ENCODE assay signal across 36 cellular contexts in the genomic region with DNA sequence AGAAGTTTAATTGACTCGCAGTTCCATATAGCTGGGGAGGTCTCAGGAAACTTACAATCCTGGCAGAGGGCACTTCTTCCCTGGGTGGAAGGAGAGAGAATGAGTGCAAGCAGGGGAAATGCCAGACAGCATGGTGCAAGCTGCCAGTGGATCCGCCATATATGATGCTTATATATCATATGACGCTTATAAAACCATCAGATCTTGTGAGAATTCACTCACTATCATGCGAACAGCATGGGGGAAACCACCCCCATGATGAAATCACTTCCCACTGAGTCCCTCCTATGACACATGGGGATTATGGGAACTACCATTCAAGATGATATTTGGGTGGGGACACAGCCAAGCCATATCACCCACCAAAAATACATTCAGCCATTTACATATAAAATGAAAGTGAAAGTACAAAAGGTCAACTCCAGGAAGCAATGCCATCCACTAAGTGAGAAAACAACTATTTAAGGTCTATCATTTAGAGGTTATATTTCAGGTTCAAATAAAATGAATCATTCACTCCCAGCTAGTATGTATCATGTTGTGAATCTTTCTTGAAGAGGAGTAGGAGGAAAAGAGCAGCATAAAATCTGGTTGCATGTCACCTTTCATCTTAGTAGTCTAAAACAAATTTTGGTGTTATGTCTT. TPM values are rescaled to one million over a fixed set of nuclear protein-coding genes. Genes with fewer than 3 reads are reported as not detected.
DNase-seq lines count a peak whose midpoint lies in the region; ATAC-seq and TF ChIP-seq lines count a peak whose summit lies in the region.
"Had no signal": no experiment of that assay in that cellular context is flagged by ENCODE, and none has a peak within 500 bp of the region (broad histone marks: within the 10 kb centered on the region; RNA-seq: fewer than 3 reads in every experiment).

No MANE protein-coding gene starts in this region.

- peaks cover 6% of the 10 kb centered on the region for H3K27me3 Mint-ChIP-seq in activated naive CD8-positive, alpha-beta T cell
- peaks cover 5% of the 10 kb centered on the region for H3K27me3 Mint-ChIP-seq in activated naive CD8-positive, alpha-beta T cell treated with anti-CD3 and anti-CD28 coated beads for 36 hours
- H3K27me3 Mint-ChIP-seq in activated CD8-positive, alpha-beta T cell treated with anti-CD3 and anti-CD28 coated beads, Interleukin-2, amount 10 ng/mL, durations not matched to agents 7 days and 5 days (ENCODE audit: low read depth), result peaks cover 3% of the 10 kb centered on the region

- H3K4me3 ChIP-seq in WERI-Rb-1 (ENCODE audit: low read depth, low read length), result no peak overlapping the region
- H3K4me3 ChIP-seq: adrenal gland, body of pancreas, esophagus squamous epithelium, GM23248, left lung, ovary, PC-9, suprapubic skin, upper lobe of left lung had no signal

- peak overlapping the region; percentile 1 for H3K4me3 Mint-ChIP-seq in activated naive CD8-positive, alpha-beta T cell
- H3K4me3 Mint-ChIP-seq in activated naive CD8-positive, alpha-beta T cell treated with anti-CD3 and anti-CD28 coated beads for 36 hours, result no peak overlapping the region
- no peak overlapping the region for H3K4me3 Mint-ChIP-seq in activated CD8-positive, alpha-beta T cell treated with anti-CD3 and anti-CD28 coated beads, Interleukin-2, amount 10 ng/mL, durations not matched to agents 7 days and 5 days
- H3K4me3 Mint-ChIP-seq: activated CD4-positive, alpha-beta T cell treated with anti-CD3 and anti-CD28 coated beads, Interleukin-2, amount 10 ng/mL, durations not matched to agents 24 days and 14 days; CD14-positive monocyte; neural crest cell; stimulated activated memory B cell treated with anti-CD40 and anti-IgM and Interleukin-4, amounts not matched to agents 10 μg/mL and 1 μg/mL and 100 μg/mL, for 72 hours had no signal

- TF ChIP-seq CTCF in WERI-Rb-1 (IDR thresholded peaks at IDR 0.05; ENCODE audit: low read depth, low read length) (no peak), GM20000 (IDR thresholded peaks at IDR 0.05; ENCODE audit: extremely low read depth, missing control alignments) (no peak)

- H3K9me3 Mint-ChIP-seq in activated naive CD8-positive, alpha-beta T cell (ENCODE audit: low read depth), result no peaks in the 10 kb centered on the region
- peaks cover 8% of the 10 kb centered on the region for H3K9me3 Mint-ChIP-seq in activated naive CD8-positive, alpha-beta T cell treated with anti-CD3 and anti-CD28 coated beads for 36 hours
- H3K9me3 Mint-ChIP-seq in activated CD8-positive, alpha-beta T cell treated with anti-CD3 and anti-CD28 coated beads, Interleukin-2, amount 10 ng/mL, durations not matched to agents 7 days and 5 days (ENCODE audit: insufficient read depth), result peaks cover 5% of the 10 kb centered on the region

- no peak for ATAC-seq in activated CD8-positive, alpha-beta T cell treated with anti-CD3 and anti-CD28 coated beads, Interleukin-2, amount 10 ng/mL, durations not matched to agents 7 days and 5 days
- no peak for ATAC-seq in esophagus mucosa
- ATAC-seq: body of pancreas; foreskin keratinocyte; left lung; stimulated activated memory B cell treated with anti-CD40 and anti-IgM and Interleukin-4, amounts not matched to agents 10 μg/mL and 1 μg/mL and 100 μg/mL, for 72 hours had no signal

- POLR2A ChIA-PET in activated CD8-positive, alpha-beta T cell treated with anti-CD3 and anti-CD28 coated beads, Interleukin-2, amount 10 ng/mL, durations not matched to agents 7 days and 5 days (lab: Charles Lee), result no interaction called here

- H3K36me3 Mint-ChIP-seq in activated naive CD8-positive, alpha-beta T cell, result peaks cover 6% of the 10 kb centered on the region
- peaks cover 12% of the 10 kb centered on the region for H3K36me3 Mint-ChIP-seq in activated naive CD8-positive, alpha-beta T cell treated with anti-CD3 and anti-CD28 coated beads for 36 hours
- H3K36me3 Mint-ChIP-seq in activated CD8-positive, alpha-beta T cell treated with anti-CD3 and anti-CD28 coated beads, Interleukin-2, amount 10 ng/mL, durations not matched to agents 7 days and 5 days (ENCODE audit: low read depth), result peaks cover 14% of the 10 kb centered on the region
- H3K36me3 Mint-ChIP-seq: CD14-positive monocyte; stimulated activated memory B cell treated with anti-CD40 and anti-IgM and Interleukin-4, amounts not matched to agents 10 μg/mL and 1 μg/mL and 100 μg/mL, for 72 hours had no signal

- H3K9me3 ChIP-seq in WERI-Rb-1 (ENCODE audit: severe bottlenecking), result no peaks in the 10 kb centered on the region
- H3K9me3 ChIP-seq: adrenal gland, body of pancreas, esophagus squamous epithelium, left lung, ovary, suprapubic skin, upper lobe of left lung had no signal

- H3K27ac ChIP-seq in WERI-Rb-1, result no peak overlapping the region
- H3K27ac ChIP-seq: 22Rv1, adrenal gland, body of pancreas, esophagus squamous epithelium, foreskin keratinocyte, GM23248, left lung, ovary, PC-9, suprapubic skin, upper lobe of left lung, VCaP had no signal

- H3K4me1 Mint-ChIP-seq in activated naive CD8-positive, alpha-beta T cell (ENCODE audit: low read depth), result peaks cover 10% of the 10 kb centered on the region
- H3K4me1 Mint-ChIP-seq in activated naive CD8-positive, alpha-beta T cell treated with anti-CD3 and anti-CD28 coated beads for 36 hours, result peaks cover 2% of the 10 kb centered on the region
- H3K4me1 Mint-ChIP-seq in activated CD8-positive, alpha-beta T cell treated with anti-CD3 and anti-CD28 coated beads, Interleukin-2, amount 10 ng/mL, durations not matched to agents 7 days and 5 days (ENCODE audit: low read depth), result peaks cover 7% of the 10 kb centered on the region
- H3K4me1 Mint-ChIP-seq: CD14-positive monocyte; neural crest cell; stimulated activated memory B cell treated with anti-CD40 and anti-IgM and Interleukin-4, amounts not matched to agents 10 μg/mL and 1 μg/mL and 100 μg/mL, for 72 hours had no signal

- no peak overlapping the region for H3K27ac Mint-ChIP-seq in activated naive CD8-positive, alpha-beta T cell
- H3K27ac Mint-ChIP-seq in activated naive CD8-positive, alpha-beta T cell treated with anti-CD3 and anti-CD28 coated beads for 36 hours, result no peak overlapping the region
- peak overlapping the region; percentile 5 for H3K27ac Mint-ChIP-seq in activated CD8-positive, alpha-beta T cell treated with anti-CD3 and anti-CD28 coated beads, Interleukin-2, amount 10 ng/mL, durations not matched to agents 7 days and 5 days
- H3K27ac Mint-ChIP-seq: activated CD4-positive, alpha-beta T cell treated with anti-CD3 and anti-CD28 coated beads, Interleukin-2, amount 10 ng/mL, durations not matched to agents 24 days and 14 days; activated T-helper 2 cell treated with anti-CD3 and anti-CD28 coated beads, Interferon-gamma antibody, Interleukin-2, Interleukin-4, amounts not matched to agents 10 μg/mL and 5 μg/mL and 100 μg/mL, durations not matched to agents 14 hours and 24 hours and 36 hours; CD14-positive monocyte; stimulated activated memory B cell treated with anti-CD40 and anti-IgM and Interleukin-4, amounts not matched to agents 10 μg/mL and 1 μg/mL and 100 μg/mL, for 72 hours had no signal

- CTCF ChIA-PET in activated CD8-positive, alpha-beta T cell treated with anti-CD3 and anti-CD28 coated beads, Interleukin-2, amount 10 ng/mL, durations not matched to agents 7 days and 5 days (lab: Charles Lee), result no interaction called here

- no peaks in the 10 kb centered on the region for H3K27me3 ChIP-seq in WERI-Rb-1 (ENCODE audit: insufficient read depth, low read depth, severe bottlenecking)
- H3K27me3 ChIP-seq: body of pancreas, esophagus squamous epithelium, foreskin keratinocyte, left lung, ovary, suprapubic skin, upper lobe of left lung had no signal

- no peaks in the 10 kb centered on the region for H3K36me3 ChIP-seq in WERI-Rb-1
- H3K36me3 ChIP-seq: adrenal gland, esophagus squamous epithelium, left lung, ovary, suprapubic skin, upper lobe of left lung had no signal

- DNase-seq in DMS53 (lab: John Stamatoyannopoulos, UW), result peak; percentile 5
- DNase-seq in DMS53 treated with DMSO at 0.1 percent for 48 hours (lab: John Stamatoyannopoulos, UW; ENCODE audit: unreplicated experiment), result no peak
- DNase-seq in activated naive CD8-positive, alpha-beta T cell treated with anti-CD3 and anti-CD28 coated beads for 36 hours, result no peak
- no peak for DNase-seq in activated CD8-positive, alpha-beta T cell treated with anti-CD3 and anti-CD28 coated beads, Interleukin-2, amount 10 ng/mL, durations not matched to agents 7 days and 5 days
- DNase-seq in WERI-Rb-1, result no peak
- DNase-seq in GM20000 (ENCODE audit: low spot score), result no peak
- DNase-seq: activated CD4-positive, alpha-beta T cell treated with anti-CD3 and anti-CD28 coated beads, Interleukin-2, amount 10 ng/mL, durations not matched to agents 24 days and 14 days; adrenal gland; body of pancreas; dermis blood vessel endothelial cell; esophagus squamous epithelium; foreskin keratinocyte; GM23248; head of caudate nucleus; islet precursor cell; left lung; mesenchymal stem cell; MV-4-11; NCI-H146; NCI-H2107; NCI-H748 treated with DMSO at 0.1 percent for 48 hours; ovary; PC-9; retina; SHP77; T1000; upper lobe of left lung had no signal

RNA-seq across cellular contexts. Expression of a gene that starts 20.3 kb away (rescaled TPM):
- total RNA-seq in activated naive CD8-positive, alpha-beta T cell treated with anti-CD3 and anti-CD28 coated beads for 36 hours, result 10 to 100 TPM; 19.6 to 19.7 TPM
- 10 to 100 TPM; 15.8 to 16.1 TPM for total RNA-seq in activated CD8-positive, alpha-beta T cell treated with anti-CD3 and anti-CD28 coated beads, Interleukin-2, amount 10 ng/mL, durations not matched to agents 7 days and 5 days
- 46.0 TPM for total RNA-seq in esophagus mucosa
- total RNA-seq: PC-9 had no signal
